ENCODE assay signal across 8 cellular contexts in the genomic region with DNA sequence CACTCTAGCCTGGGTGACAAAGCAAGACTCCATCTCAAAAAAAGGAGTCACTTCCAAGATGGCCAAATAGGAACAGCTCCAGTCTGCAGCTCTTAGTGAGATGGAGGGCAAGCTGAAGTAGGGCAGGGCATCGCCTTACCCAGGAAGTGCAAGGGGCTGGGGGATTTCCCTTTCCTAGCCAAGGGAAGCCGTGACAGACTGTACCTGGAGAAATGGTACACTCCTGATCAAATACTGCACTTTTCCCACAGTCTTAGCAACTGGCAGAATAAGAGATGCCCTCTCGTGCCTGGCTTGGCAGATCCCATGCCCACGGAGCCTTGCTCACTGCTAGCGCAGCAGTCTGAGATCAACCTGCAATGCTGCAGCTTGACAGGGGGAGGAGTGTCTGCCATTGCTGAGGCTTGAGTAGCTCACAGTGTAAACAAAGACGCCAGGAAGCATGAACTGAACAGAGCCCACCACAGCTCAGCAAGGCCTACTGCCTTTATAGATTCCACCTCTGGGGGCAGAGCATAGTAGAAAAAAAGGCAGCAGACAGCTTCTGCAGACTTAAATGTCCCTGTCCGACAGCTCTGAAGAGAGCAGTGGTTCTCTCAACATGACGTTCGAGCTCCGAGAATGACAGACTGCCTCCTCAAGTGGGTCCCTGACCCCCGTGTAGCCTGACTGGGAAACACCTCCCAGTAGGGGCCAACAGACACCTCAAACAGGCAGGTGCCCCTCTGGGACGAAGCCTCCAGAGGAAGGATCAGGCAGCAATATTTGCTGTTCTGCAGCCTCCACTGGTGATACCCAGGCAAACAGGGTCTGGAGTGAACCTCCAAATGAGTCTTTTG.
A peak's percentile ranks its signal among the peaks of the same experiment; 100 is the strongest.
DNase-seq lines count a peak whose midpoint lies in the region; ATAC-seq, FAIRE-seq and TF ChIP-seq lines count a peak whose summit lies in the region.
"Not testable (repeated sequence)": the region's sequence is repeated elsewhere in the genome, so short reads cannot be mapped to it uniquely, and the experiment has no call there.

No MANE protein-coding gene starts in this region.

- not testable (repeated sequence) for H3K36me3 ChIP-seq in pancreas, upper lobe of left lung

- not testable (repeated sequence) for H3K9me3 ChIP-seq in pancreas, upper lobe of left lung

- H3K27me3 ChIP-seq in pancreas, upper lobe of left lung: not testable (repeated sequence)

- TF ChIP-seq POLR2A in upper lobe of left lung (IDR thresholded peaks at IDR 0.05): not testable (repeated sequence)

- WGBS in pancreas, 2 donors: 14 to 18% methylated on average over 12 of the region's 12 CpGs
- 21 to 22% methylated on average over 9 to 12 of the region's 12 CpGs for WGBS in upper lobe of left lung, 2 donors

- not testable (repeated sequence) for H3K9me3 Mint-ChIP-seq in activated CD4-positive, alpha-beta T cell treated with anti-CD3 and anti-CD28 coated beads, Interleukin-2, amount 10 ng/mL, durations not matched to agents 7 days and 5 days

- TF ChIP-seq CTCF in GM12875 (IDR thresholded peaks at IDR 0.05; ENCODE audit: borderline replicate concordance, insufficient read depth, low read depth, low read length) (0 out of 2 replicates have a peak, but pooled peaks have one; percentile 14), pancreas (IDR thresholded peaks at IDR 0.05) (peak in 2 of 4 donors; percentile 23 to 25), upper lobe of left lung (IDR thresholded peaks at IDR 0.05) (peak in 5 of 6 experiments; percentile 7 to 48 (median 31))

- intact Hi-C loops in pancreas (cut with DNase I): not testable (repeated sequence)

- H3K4me1 Mint-ChIP-seq in activated CD4-positive, alpha-beta T cell treated with anti-CD3 and anti-CD28 coated beads, Interleukin-2, amount 10 ng/mL, durations not matched to agents 7 days and 5 days: not testable (repeated sequence)

- CTCF ChIA-PET in activated CD4-positive, alpha-beta T cell treated with anti-CD3 and anti-CD28 coated beads, Interleukin-2, amount 10 ng/mL, durations not matched to agents 7 days and 5 days (lab: Charles Lee): not testable (repeated sequence)

- not testable (repeated sequence) for H3K4me1 ChIP-seq in pancreas, upper lobe of left lung

- not testable (repeated sequence) for H3K4me3 Mint-ChIP-seq in activated CD4-positive, alpha-beta T cell treated with anti-CD3 and anti-CD28 coated beads, Interleukin-2, amount 10 ng/mL, durations not matched to agents 7 days and 5 days

- H3K4me3 ChIP-seq in GM12875 (ENCODE audit: low read depth, low read length): not testable (repeated sequence)
- H3K4me3 ChIP-seq in pancreas: peak overlapping the region in 2 of 4 donors; percentile 6 to 17
- peak overlapping the region in 2 of 4 donors; percentile 11 to 21 for H3K4me3 ChIP-seq in upper lobe of left lung

- not testable (repeated sequence) for TF ChIP-seq EP300 in upper lobe of left lung (IDR thresholded peaks at IDR 0.05)

- not testable (repeated sequence) for H3K27me3 Mint-ChIP-seq in activated CD4-positive, alpha-beta T cell treated with anti-CD3 and anti-CD28 coated beads, Interleukin-2, amount 10 ng/mL, durations not matched to agents 7 days and 5 days

- H3K27ac Mint-ChIP-seq in activated CD4-positive, alpha-beta T cell treated with anti-CD3 and anti-CD28 coated beads, Interleukin-2, amount 10 ng/mL, durations not matched to agents 7 days and 5 days: not testable (repeated sequence)

- H3K36me3 Mint-ChIP-seq in activated CD4-positive, alpha-beta T cell treated with anti-CD3 and anti-CD28 coated beads, Interleukin-2, amount 10 ng/mL, durations not matched to agents 7 days and 5 days (ENCODE audit: low read depth): not testable (repeated sequence)

- H3K27ac ChIP-seq in pancreas, upper lobe of left lung: not testable (repeated sequence)

- ATAC-seq in HG03354 (IDR thresholded peaks at IDR 0.05; ENCODE audit: poor library complexity, severe bottlenecking, unreplicated experiment): peak; percentile 81
- ATAC-seq in pancreas: peak; percentile 66 to 76 (median 74)
- not testable (repeated sequence) for ATAC-seq in upper lobe of left lung (ENCODE audit: low FRiP score in 2 of 2)

- POLR2A ChIA-PET in activated CD4-positive, alpha-beta T cell treated with anti-CD3 and anti-CD28 coated beads, Interleukin-2, amount 10 ng/mL, durations not matched to agents 7 days and 5 days (lab: Charles Lee): not testable (repeated sequence)

- FAIRE-seq in pancreas (lab: Jason Lieb, UNC): not testable (repeated sequence)

- peak; percentile 84 for DNase-seq in NCI-H748 (lab: John Stamatoyannopoulos, UW; ENCODE audit: unreplicated experiment)
- peak; percentile 38 for DNase-seq in activated CD4-positive, alpha-beta T cell treated with anti-CD3 and anti-CD28 coated beads, Interleukin-2, amount 10 ng/mL, durations not matched to agents 7 days and 5 days
- peak; percentile 68 for DNase-seq in astrocyte of the hippocampus (ENCODE audit: low read depth, low spot score)
- DNase-seq in iPS DF 19.7 (ENCODE audit: low read depth, low spot score): peak; percentile 76
- DNase-seq in pancreas: peak in 5 of 6 donors; percentile 20 to 64 (median 56)
- DNase-seq in upper lobe of left lung: peak in 1 of 2 donors; percentile 40
